Comparison of ENCODE assay signal across 9 cellular contexts in the genomic region with DNA sequence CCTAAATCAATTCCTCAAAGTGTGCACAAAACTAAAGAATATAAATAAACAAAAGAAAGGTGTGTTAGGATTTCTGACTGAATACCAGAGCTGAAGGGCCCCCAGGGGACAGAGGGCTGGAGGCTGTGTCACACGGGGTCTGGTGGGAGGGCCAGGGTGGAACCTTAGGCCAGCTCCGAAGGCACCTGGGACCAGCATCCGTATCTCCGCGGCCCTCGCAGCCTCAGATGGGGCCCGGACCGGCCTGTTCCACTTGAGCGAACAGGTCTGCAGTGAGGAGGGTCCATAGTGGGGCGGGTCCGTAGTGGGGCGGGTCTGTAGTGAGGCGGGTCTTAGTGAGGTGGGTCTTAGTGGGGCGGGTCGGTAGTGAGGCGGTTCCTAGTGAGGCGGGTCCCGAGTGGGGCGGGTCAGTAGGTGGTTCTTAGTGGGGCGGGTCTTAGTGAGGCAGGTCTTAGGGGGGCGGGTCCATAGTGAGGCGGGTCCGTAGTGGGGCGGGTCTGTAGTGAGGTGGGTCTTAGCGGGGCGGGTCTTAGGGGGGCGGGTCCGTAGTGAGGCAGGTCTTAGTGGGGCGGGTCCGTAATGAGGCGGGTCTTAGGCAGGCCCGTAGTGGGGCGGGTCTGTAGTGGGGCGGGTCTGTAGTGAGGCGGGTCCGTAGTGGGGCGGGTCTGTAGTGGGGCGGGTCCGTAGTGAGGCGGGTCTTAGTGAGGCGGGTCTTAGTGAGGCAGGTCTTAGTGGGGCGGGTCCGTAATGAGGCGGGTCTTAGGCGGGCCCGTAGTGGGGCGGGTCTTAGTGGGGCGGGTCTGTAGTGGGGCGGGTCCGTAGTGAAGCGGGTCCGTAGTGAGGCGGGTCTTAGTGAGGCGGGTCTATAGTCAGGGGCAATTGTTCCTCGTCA. TPM values are rescaled to one million over a fixed set of nuclear protein-coding genes. Genes with fewer than 3 reads are reported as not detected.
A peak's percentile ranks its signal among the peaks of the same experiment; 100 is the strongest.
DNase-seq lines count a peak whose midpoint lies in the region; ATAC-seq and TF ChIP-seq lines count a peak whose summit lies in the region.
"Had no signal": no experiment of that assay in that cellular context is flagged by ENCODE, and none has a peak within 500 bp of the region (broad histone marks: within the 10 kb centered on the region; RNA-seq: fewer than 3 reads in every experiment).

No MANE protein-coding gene starts in this region.

- H3K9me2 ChIP-seq in SK-N-SH: no peaks in the 10 kb centered on the region

- H4K20me1 ChIP-seq in SK-N-SH (ENCODE audit: insufficient read depth): peaks cover 15% of the 10 kb centered on the region; the same call in 1 of the 2 replicates

- H3K79me2 ChIP-seq in SK-N-SH (ENCODE audit: insufficient read depth): no peaks in the 10 kb centered on the region; the same call in 1 of the 2 replicates

- TF ChIP-seq CTCF in SK-N-SH (IDR thresholded peaks at IDR 0.05) (no peak), spleen (IDR thresholded peaks at IDR 0.05 in 8 of 11, conservative IDR thresholded peaks at IDR 0.05 in 3 of 11) (no peak)

- no peak for TF ChIP-seq EP300 in SK-N-SH (IDR thresholded peaks at IDR 0.05; ENCODE audit: borderline replicate concordance in 1 of 2, low read depth in 1 of 2, low read length in 1 of 2)

- H3K9ac ChIP-seq in SK-N-SH: no peak overlapping the region

- H3K27me3 ChIP-seq in SK-N-SH (ENCODE audit: insufficient read depth): no peaks in the 10 kb centered on the region
- peaks cover 0 to 63% (median 0%) of the 10 kb centered on the region in 7 donors for H3K27me3 ChIP-seq in spleen (replicated peaks in 1 of 7)
- H3K27me3 ChIP-seq: ovary had no signal

- POLR2A ChIA-PET in SK-N-SH (lab: Yijun Ruan, JAX): no interaction called here

- TF ChIP-seq POLR2A in spleen (IDR thresholded peaks at IDR 0.05): no peak

- WGBS in SK-N-SH (ENCODE audit: low lambda C conversion rate): 91% methylated on average over 55 of the region's 55 CpGs
- 45 to 67% (median 48%) methylated on average over 45 to 55 of the region's 55 CpGs for WGBS in spleen, 5 donors

- H3F3A ChIP-seq in SK-N-SH (replicated peaks; ENCODE audit: insufficient read depth): no peaks in the 10 kb centered on the region

- peak; percentile 71 for DNase-seq in SK-N-SH
- DNase-seq in germinal center (ENCODE audit: low spot score): peak; percentile 54
- peak; percentile 70 for DNase-seq in spleen
- DNase-seq in hippocampal formation (lab: John Stamatoyannopoulos, UW): no peak
- DNase-seq: ovary had no signal

- H3K27ac ChIP-seq in SK-N-SH (ENCODE audit: low read depth in 2 of 2, low read length in 1 of 2): no peak overlapping the region
- peak overlapping the region in 4 of 8 donors; percentile 53 to 76 (median 61) for H3K27ac ChIP-seq in spleen
- H3K27ac ChIP-seq: HL-60 had no signal

- CTCF ChIA-PET in SK-N-SH (lab: Yijun Ruan, JAX): interaction anchor here (1.1 to 27.8 kb wide), 5 partner anchors 14 to 71 kb away, joined by 3 to 756 read pairs (median 8); partner anchors contain the start of genes GPER1 and GPR146

- ATAC-seq in GM21529 (IDR thresholded peaks at IDR 0.05; ENCODE audit: unreplicated experiment) (peak; percentile 34), GM19023 (IDR thresholded peaks at IDR 0.05; ENCODE audit: unreplicated experiment) (no peak), HG03097 (IDR thresholded peaks at IDR 0.05; ENCODE audit: low FRiP score, unreplicated experiment) (no peak)

- H2AFZ ChIP-seq in SK-N-SH (ENCODE audit: low read depth): no peak overlapping the region

- H3K4me3 ChIP-seq in SK-N-SH (ENCODE audit: low read depth in 2 of 2, low read length in 1 of 2) (no peak overlapping the region), spleen (peak overlapping the region in 1 of 8 donors; percentile 12)
- H3K4me3 ChIP-seq: ovary had no signal

- TF ChIP-seq RAD21 in SK-N-SH (IDR thresholded peaks at IDR 0.05; ENCODE audit: low read length): no peak

- no peaks in the 10 kb centered on the region for H3K9me3 ChIP-seq in SK-N-SH
- no peaks in the 10 kb centered on the region for H3K9me3 ChIP-seq in spleen
- H3K9me3 ChIP-seq: ovary had no signal

- no peak overlapping the region for H3K4me2 ChIP-seq in SK-N-SH

- peaks cover 0 to 3% of the 10 kb centered on the region in 2 experiments for H3K36me3 ChIP-seq in SK-N-SH (replicated peaks in 1 of 2; ENCODE audit: control insufficient read depth in 1 of 2, insufficient read depth in 2 of 2, low read length in 1 of 2)
- peaks cover 0 to 15% (median 8%) of the 10 kb centered on the region in 6 donors for H3K36me3 ChIP-seq in spleen
- H3K36me3 ChIP-seq: ovary had no signal

- intact Hi-C loops in spleen (cut with DNase I; ENCODE audit: low total_unique reads): no loop called here

- H3K4me1 ChIP-seq in SK-N-SH (ENCODE audit: control insufficient read depth in 1 of 2, insufficient read depth in 2 of 2, low read depth in 1 of 2, low read length in 1 of 2) (peaks cover 0 to 32% of the 10 kb centered on the region in 2 experiments; a peak in 1 of 4 replicates), spleen (peaks cover 18 to 67% (median 48%) of the 10 kb centered on the region in 6 donors)

TF ChIP-seq in SK-N-SH, 30 proteins besides CTCF, POLR2A, EP300 and RAD21 (continues in another document):
- no peak for TF ChIP-seq MAX (IDR thresholded peaks at IDR 0.05; ENCODE audit: low read depth)
- TF ChIP-seq JUND (IDR thresholded peaks at IDR 0.05): no peak
- no peak for TF ChIP-seq RXRA (IDR thresholded peaks at IDR 0.05; ENCODE audit: borderline replicate concordance, low read depth)
- TF ChIP-seq MXI1 (IDR thresholded peaks at IDR 0.05; ENCODE audit: low read depth, low read length): no peak
- TF ChIP-seq, protein P1, sequence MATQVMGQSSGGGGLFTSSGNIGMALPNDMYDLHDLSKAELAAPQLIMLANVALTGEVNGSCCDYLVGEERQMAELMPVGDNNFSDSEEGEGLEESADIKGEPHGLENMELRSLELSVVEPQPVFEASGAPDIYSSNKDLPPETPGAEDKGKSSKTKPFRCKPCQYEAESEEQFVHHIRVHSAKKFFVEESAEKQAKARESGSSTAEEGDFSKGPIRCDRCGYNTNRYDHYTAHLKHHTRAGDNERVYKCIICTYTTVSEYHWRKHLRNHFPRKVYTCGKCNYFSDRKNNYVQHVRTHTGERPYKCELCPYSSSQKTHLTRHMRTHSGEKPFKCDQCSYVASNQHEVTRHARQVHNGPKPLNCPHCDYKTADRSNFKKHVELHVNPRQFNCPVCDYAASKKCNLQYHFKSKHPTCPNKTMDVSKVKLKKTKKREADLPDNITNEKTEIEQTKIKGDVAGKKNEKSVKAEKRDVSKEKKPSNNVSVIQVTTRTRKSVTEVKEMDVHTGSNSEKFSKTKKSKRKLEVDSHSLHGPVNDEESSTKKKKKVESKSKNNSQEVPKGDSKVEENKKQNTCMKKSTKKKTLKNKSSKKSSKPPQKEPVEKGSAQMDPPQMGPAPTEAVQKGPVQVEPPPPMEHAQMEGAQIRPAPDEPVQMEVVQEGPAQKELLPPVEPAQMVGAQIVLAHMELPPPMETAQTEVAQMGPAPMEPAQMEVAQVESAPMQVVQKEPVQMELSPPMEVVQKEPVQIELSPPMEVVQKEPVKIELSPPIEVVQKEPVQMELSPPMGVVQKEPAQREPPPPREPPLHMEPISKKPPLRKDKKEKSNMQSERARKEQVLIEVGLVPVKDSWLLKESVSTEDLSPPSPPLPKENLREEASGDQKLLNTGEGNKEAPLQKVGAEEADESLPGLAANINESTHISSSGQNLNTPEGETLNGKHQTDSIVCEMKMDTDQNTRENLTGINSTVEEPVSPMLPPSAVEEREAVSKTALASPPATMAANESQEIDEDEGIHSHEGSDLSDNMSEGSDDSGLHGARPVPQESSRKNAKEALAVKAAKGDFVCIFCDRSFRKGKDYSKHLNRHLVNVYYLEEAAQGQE (IDR thresholded peaks at IDR 0.05; ENCODE audit: low read depth, low read length): no peak
- TF ChIP-seq CHD2 (IDR thresholded peaks at IDR 0.05; ENCODE audit: low read length, partially characterized antibody): no peak
- TF ChIP-seq NRF1 (IDR thresholded peaks at IDR 0.05; ENCODE audit: low read depth, low read length): no peak
- no peak for TF ChIP-seq GABPA (IDR thresholded peaks at IDR 0.05; ENCODE audit: low read depth)
- no peak for TF ChIP-seq GATA2 (CRISPR knock-in tag; IDR thresholded peaks at IDR 0.05)
- TF ChIP-seq ELF1 (IDR thresholded peaks at IDR 0.05): no peak
- TF ChIP-seq, protein P2, sequence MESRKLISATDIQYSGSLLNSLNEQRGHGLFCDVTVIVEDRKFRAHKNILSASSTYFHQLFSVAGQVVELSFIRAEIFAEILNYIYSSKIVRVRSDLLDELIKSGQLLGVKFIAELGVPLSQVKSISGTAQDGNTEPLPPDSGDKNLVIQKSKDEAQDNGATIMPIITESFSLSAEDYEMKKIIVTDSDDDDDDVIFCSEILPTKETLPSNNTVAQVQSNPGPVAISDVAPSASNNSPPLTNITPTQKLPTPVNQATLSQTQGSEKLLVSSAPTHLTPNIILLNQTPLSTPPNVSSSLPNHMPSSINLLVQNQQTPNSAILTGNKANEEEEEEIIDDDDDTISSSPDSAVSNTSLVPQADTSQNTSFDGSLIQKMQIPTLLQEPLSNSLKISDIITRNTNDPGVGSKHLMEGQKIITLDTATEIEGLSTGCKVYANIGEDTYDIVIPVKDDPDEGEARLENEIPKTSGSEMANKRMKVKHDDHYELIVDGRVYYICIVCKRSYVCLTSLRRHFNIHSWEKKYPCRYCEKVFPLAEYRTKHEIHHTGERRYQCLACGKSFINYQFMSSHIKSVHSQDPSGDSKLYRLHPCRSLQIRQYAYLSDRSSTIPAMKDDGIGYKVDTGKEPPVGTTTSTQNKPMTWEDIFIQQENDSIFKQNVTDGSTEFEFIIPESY (IDR thresholded peaks at IDR 0.05; ENCODE audit: borderline replicate concordance, low read depth): no peak

RNA-seq across cellular contexts. Expression of gene GPR146, which starts 15.1 kb away (rescaled TPM):
- polyA plus RNA-seq in SK-N-SH (2012; rRNA removed) (1.4 and 2.0 TPM in 2 replicates), spleen (1 to 10 TPM; 3.9 to 7.3 (median 5.0) TPM)
- polyA plus RNA-seq in SK-N-SH (2012; cell fraction: cytosol; rRNA removed): 0.95 and 1.3 TPM in 2 replicates
- 1.5 and 2.0 TPM in 2 replicates for polyA plus RNA-seq in SK-N-SH (2012; cell fraction: nucleus; rRNA removed)
- total RNA-seq in spleen: 10 to 100 TPM in 5 of 7 donors, 1 to 10 TPM in 2; 7.1 to 19.2 (median 13.3) TPM

RNA-seq across cellular contexts. Expression of gene GPER1, which starts 28.5 kb away (rescaled TPM):
- polyA plus RNA-seq in SK-N-SH (2012; rRNA removed) (4.0 and 6.4 TPM in 2 replicates), spleen (1 to 10 TPM; 3.7 to 6.4 (median 3.9) TPM)
- polyA plus RNA-seq in SK-N-SH (2012; cell fraction: cytosol; rRNA removed): 2.2 and 4.1 TPM in 2 replicates
- 4.3 and 5.5 TPM in 2 replicates for polyA plus RNA-seq in SK-N-SH (2012; cell fraction: nucleus; rRNA removed)
- total RNA-seq in spleen: 10 to 100 TPM in 1 of 7 donors, 1 to 10 TPM in 6; 3.0 to 14.2 (median 6.1) TPM

Comparison
In these comparisons a context has a peak if more than half of its experiments do, and no peak if none do; other contexts are left out.
1. DNase-seq: peak in SK-N-SH (single experiment), germinal center (single experiment) and spleen (single experiment); none in hippocampal formation (0 of 2).